16 cellular contexts compared by ENCODE assay signal in the genomic region with DNA sequence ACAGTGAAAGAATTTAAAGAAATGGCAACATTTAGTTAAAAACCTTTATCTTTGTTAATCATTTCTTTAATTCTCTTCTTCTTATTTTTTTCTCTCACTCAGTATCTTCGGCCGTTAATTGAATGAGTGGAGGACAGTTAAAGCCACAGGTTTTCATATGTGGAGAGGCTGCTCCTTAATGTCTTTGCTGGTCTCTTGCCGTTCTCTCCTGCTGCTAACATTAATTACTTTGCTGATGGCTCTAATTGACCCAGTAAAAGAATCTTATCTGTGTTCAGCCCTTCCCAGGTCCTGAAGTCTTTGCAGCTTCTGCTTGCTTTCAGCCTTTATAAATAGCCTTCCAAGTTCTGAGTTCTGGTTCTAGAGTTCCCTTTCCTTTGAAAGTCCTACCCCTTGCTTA.
DNase-seq lines count a peak whose midpoint lies in the region; ATAC-seq and TF ChIP-seq lines count a peak whose summit lies in the region.
"Had no signal": no experiment of that assay in that cellular context is flagged by ENCODE, and none has a peak within 500 bp of the region (broad histone marks: within the 10 kb centered on the region; RNA-seq: fewer than 3 reads in every experiment).

No MANE protein-coding gene starts in this region.

- H3K9me3 Mint-ChIP-seq in GM23338 (no peaks in the 10 kb centered on the region), WTC11 (no peaks in the 10 kb centered on the region), endodermal cell (no peaks in the 10 kb centered on the region)
- H3K9me3 Mint-ChIP-seq: H9 had no signal

- no peaks in the 10 kb centered on the region; the same call in 1 of the 2 replicates for H3K9me2 ChIP-seq in GM23338 (ENCODE audit: insufficient read depth)

- H3K4me3 Mint-ChIP-seq in GM23338 (no peak overlapping the region), WTC11 (no peak overlapping the region), endodermal cell (no peak overlapping the region)
- H3K4me3 Mint-ChIP-seq: CD14-positive monocyte; CD4-positive, alpha-beta memory T cell; H9 had no signal

- POLR2A ChIA-PET in WTC11 (lab: Charles Lee), result no interaction called here

- H3K9ac ChIP-seq in endodermal cell (ENCODE audit: extremely low read depth, low read length, poor library complexity, severe bottlenecking) (no peak overlapping the region), parathyroid adenoma (no peak overlapping the region)
- H3K9ac ChIP-seq: BLaER1 had no signal

- CTCF ChIA-PET in WTC11 (lab: Charles Lee), result interaction anchor here (1.3 to 1.5 kb wide), 3 partner anchors 9 to 76 kb away, joined by 3 to 5 read pairs (median 4); no protein-coding TSS in a partner anchor

- intact Hi-C loops in head of caudate nucleus (cut with DNase I), result no loop called here

- H3K4me1 ChIP-seq in GM23338 (ENCODE audit: insufficient read depth) (no peaks in the 10 kb centered on the region; the same call in 1 of the 2 replicates), endodermal cell (ENCODE audit: control insufficient read depth, insufficient read depth, low read length) (peaks cover 17% of the 10 kb centered on the region), parathyroid adenoma (peaks cover 36% of the 10 kb centered on the region)

- H3K4me2 ChIP-seq in GM23338 (no peak overlapping the region), parathyroid adenoma (ENCODE audit: low read length) (peak overlapping the region; percentile 26)
- H3K4me2 ChIP-seq: BLaER1 had no signal

- peak; percentile 33; the same call in 2 of the 3 replicates for ATAC-seq in GM23338
- peak; percentile 57 for ATAC-seq in WTC11

- no peak overlapping the region for H3K27ac Mint-ChIP-seq in GM23338
- H3K27ac Mint-ChIP-seq in WTC11, result no peak overlapping the region
- H3K27ac Mint-ChIP-seq in endodermal cell, result peak overlapping the region; percentile 18
- H3K27ac Mint-ChIP-seq: CD14-positive monocyte; CD4-positive, alpha-beta memory T cell had no signal

- TF ChIP-seq CTCF in GM23338 (conservative IDR thresholded peaks at IDR 0.05; ENCODE audit: low read depth in 2 of 2) (no peak), WTC11 (IDR thresholded peaks at IDR 0.05) (no peak), endodermal cell (conservative IDR thresholded peaks at IDR 0.05) (no peak), parathyroid adenoma (IDR thresholded peaks at IDR 0.05) (no peak)

- no peaks in the 10 kb centered on the region for H4K20me1 ChIP-seq in GM23338 (replicated peaks; ENCODE audit: insufficient read depth)
- H4K20me1 ChIP-seq: BLaER1 had no signal

- DNase-seq in GM23338 (ENCODE audit: low spot score) (no peak), WTC11 (ENCODE audit: low spot score) (no peak), endodermal cell (peak; percentile 45), NCI-H1417 (lab: John Stamatoyannopoulos, UW) (no peak), NCI-H748 treated with DMSO at 0.1 percent for 48 hours (lab: John Stamatoyannopoulos, UW) (no peak), head of caudate nucleus (no peak)
- DNase-seq: 8988T; CD4-positive, alpha-beta memory T cell; DMS153; DMS79; GF-D8; H9; IMR-90 had no signal

- H3K9me3 ChIP-seq in endodermal cell (ENCODE audit: control insufficient read depth, low read length) (no peaks in the 10 kb centered on the region), parathyroid adenoma (ENCODE audit: control insufficient read depth, low read length) (no peaks in the 10 kb centered on the region)
- H3K9me3 ChIP-seq: BLaER1 had no signal

- H3K27me3 Mint-ChIP-seq in GM23338 (ENCODE audit: insufficient read depth, low read depth, poor library complexity) (no peaks in the 10 kb centered on the region), WTC11 (ENCODE audit: low read depth) (no peaks in the 10 kb centered on the region), endodermal cell (ENCODE audit: insufficient read depth) (no peaks in the 10 kb centered on the region)

- H3K27ac ChIP-seq in GM23338 (ENCODE audit: low read depth), result no peak overlapping the region
- no peak overlapping the region for H3K27ac ChIP-seq in endodermal cell (ENCODE audit: low read depth, low read length)
- peak overlapping the region; percentile 50 for H3K27ac ChIP-seq in parathyroid adenoma
- H3K27ac ChIP-seq: BLaER1 had no signal

- H3K4me1 Mint-ChIP-seq in GM23338, result peaks cover 14% of the 10 kb centered on the region
- H3K4me1 Mint-ChIP-seq in WTC11, result peaks cover 14% of the 10 kb centered on the region
- H3K4me1 Mint-ChIP-seq in endodermal cell, result peaks cover 40% of the 10 kb centered on the region
- H3K4me1 Mint-ChIP-seq: CD14-positive monocyte; CD4-positive, alpha-beta memory T cell had no signal

- 59% methylated on average over 3 of the region's 3 CpGs; no CpG with 5 or more reads in 1 of the 2 experiments for WGBS in endodermal cell (ENCODE audit: insufficient coverage in 1 of 2, insufficient read length in 1 of 2), 2 experiments

- H3F3A ChIP-seq in GM23338 (replicated peaks; ENCODE audit: low read depth), result no peaks in the 10 kb centered on the region

- no peaks in the 10 kb centered on the region for H3K36me3 ChIP-seq in GM23338 (ENCODE audit: insufficient read depth)
- no peaks in the 10 kb centered on the region for H3K36me3 ChIP-seq in endodermal cell (ENCODE audit: control insufficient read depth, insufficient read depth, low read length)
- H3K36me3 ChIP-seq in parathyroid adenoma (ENCODE audit: control insufficient read depth, insufficient read depth, low read length), result no peaks in the 10 kb centered on the region
- H3K36me3 ChIP-seq: BLaER1 had no signal

- H3K36me3 Mint-ChIP-seq in GM23338 (ENCODE audit: low read depth) (no peaks in the 10 kb centered on the region), WTC11 (no peaks in the 10 kb centered on the region), endodermal cell (ENCODE audit: low read depth) (no peaks in the 10 kb centered on the region)
- H3K36me3 Mint-ChIP-seq: CD14-positive monocyte; CD4-positive, alpha-beta memory T cell had no signal

- H3K27me3 ChIP-seq in GM23338 (ENCODE audit: insufficient read depth) (no peaks in the 10 kb centered on the region), endodermal cell (ENCODE audit: control insufficient read depth, insufficient read depth, low read length, poor library complexity, severe bottlenecking) (no peaks in the 10 kb centered on the region), parathyroid adenoma (ENCODE audit: control insufficient read depth, insufficient read depth, low read length) (no peaks in the 10 kb centered on the region)
- H3K27me3 ChIP-seq: BLaER1 had no signal

- H3K79me2 ChIP-seq in GM23338 (replicated peaks; ENCODE audit: insufficient read depth), result no peaks in the 10 kb centered on the region
- H3K79me2 ChIP-seq in parathyroid adenoma, result peaks cover 17% of the 10 kb centered on the region

- H3K4me3 ChIP-seq in GM23338, result no peak overlapping the region
- H3K4me3 ChIP-seq in endodermal cell (ENCODE audit: low read length), result peak overlapping the region; percentile 38
- H3K4me3 ChIP-seq in parathyroid adenoma (ENCODE audit: low read depth, low read length), result no peak overlapping the region
- H3K4me3 ChIP-seq: BLaER1 had no signal

- H2AFZ ChIP-seq in GM23338 (no peak overlapping the region), parathyroid adenoma (no peak overlapping the region)

TF ChIP-seq in GM23338, 12 proteins besides CTCF, POLR2A, EP300 and RAD21 (continues in another document):
- no peak for TF ChIP-seq EZH2 (IDR thresholded peaks at IDR 0.05; ENCODE audit: low read depth, unreplicated experiment)
- TF ChIP-seq ZNF114 (CRISPR knock-in tag; IDR thresholded peaks at IDR 0.05), result no peak

TF ChIP-seq in WTC11, 78 proteins besides CTCF, POLR2A, EP300 and RAD21:
- TF ChIP-seq ZNF219 (CRISPR knock-in tag; IDR thresholded peaks at IDR 0.05; ENCODE audit: borderline replicate concordance), result no peak
- TF ChIP-seq, protein P1, sequence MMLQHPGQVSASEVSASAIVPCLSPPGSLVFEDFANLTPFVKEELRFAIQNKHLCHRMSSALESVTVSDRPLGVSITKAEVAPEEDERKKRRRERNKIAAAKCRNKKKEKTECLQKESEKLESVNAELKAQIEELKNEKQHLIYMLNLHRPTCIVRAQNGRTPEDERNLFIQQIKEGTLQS (CRISPR knock-in tag; conservative IDR thresholded peaks at IDR 0.05), result no peak
